Comparison of ENCODE assay signal across 8 cellular contexts in genomic region chr17:81119223-81120148, GRCh38. TPM values are rescaled to one million over a fixed set of nuclear protein-coding genes. Genes with fewer than 3 reads are reported as not detected.
DNase-seq lines count a peak whose midpoint lies in the region; ATAC-seq and TF ChIP-seq lines count a peak whose summit lies in the region.

No MANE protein-coding gene starts in this region.

- peak overlapping the region in 5 of 7 donors; percentile 26 to 88 (median 80) for H3K27ac Mint-ChIP-seq in CD14-positive monocyte
- peak overlapping the region in 1 of 3 experiments; percentile 51 for H3K27ac Mint-ChIP-seq in nephron

- H3K9me3 Mint-ChIP-seq in CD14-positive monocyte (peaks cover 0 to 4% (median 0%) of the 10 kb centered on the region in 7 donors), nephron (no peaks in the 10 kb centered on the region)

- H3K4me3 Mint-ChIP-seq in CD14-positive monocyte (peak overlapping the region in 1 of 2 donors; percentile 52), nephron (peak overlapping the region; percentile 65 to 77 (median 72))

- H3K27me3 Mint-ChIP-seq in CD14-positive monocyte (ENCODE audit: low read depth in 3 of 3): peaks cover 0 to 2% (median 0%) of the 10 kb centered on the region in 3 donors
- no peaks in the 10 kb centered on the region for H3K27me3 Mint-ChIP-seq in nephron (ENCODE audit: low read depth)

- H3K36me3 Mint-ChIP-seq in CD14-positive monocyte: peaks cover 17 to 25% of the 10 kb centered on the region in 2 donors
- no peaks in the 10 kb centered on the region for H3K36me3 Mint-ChIP-seq in nephron (ENCODE audit: low read depth)

- TF ChIP-seq CTCF in CD14-positive monocyte (IDR thresholded peaks at IDR 0.05) (no peak), fibroblast of the aortic adventitia (IDR thresholded peaks at IDR 0.05; ENCODE audit: insufficient read depth, low read length) (peak; percentile 22), nephron (IDR thresholded peaks at IDR 0.05; ENCODE audit: unreplicated experiment in 3 of 3) (no peak)

- peak overlapping the region; percentile 71 for H3K4me3 ChIP-seq in fibroblast of the aortic adventitia (ENCODE audit: low read depth, low read length)

- DNase-seq in CD14-positive monocyte (ENCODE audit: low spot score) (peak; percentile 97), RPMI7951 (ENCODE audit: low read depth) (peak; percentile 81), fibroblast of the aortic adventitia (ENCODE audit: low read depth) (peak; percentile 93), NCI-H2107 treated with DMSO at 0.1 percent for 48 hours (lab: John Stamatoyannopoulos, UW; ENCODE audit: unreplicated experiment) (no peak)
- peak; percentile 59 for DNase-seq in activated effector memory CD4-positive, alpha-beta T cell treated with Interleukin-2 at 50 U/mL for 16 hours
- peak; percentile 72 for DNase-seq in stimulated activated naive CD4-positive, alpha-beta T cell treated with Interleukin-2 at 50 U/mL for 16 hours (lab: John Stamatoyannopoulos, UW)

- intact Hi-C loops in CD14-positive monocyte (cut with micrococcal nuclease): no loop called here

- H3K4me1 Mint-ChIP-seq in CD14-positive monocyte: peaks cover 7% of the 10 kb centered on the region
- peaks cover 5% of the 10 kb centered on the region for H3K4me1 Mint-ChIP-seq in nephron

- peak; percentile 39 for ATAC-seq in HG03432 (IDR thresholded peaks at IDR 0.05; ENCODE audit: unreplicated experiment)

RNA-seq across cellular contexts. Expression of gene PVALEF, which starts 45.8 kb away (rescaled TPM):
- not detected for polyA plus RNA-seq in CD14-positive monocyte
- total RNA-seq in RPMI7951 (2014; rRNA removed; shearing (Covaris generic)): not detected in 2 replicates
- not detected in 2 replicates for total RNA-seq in fibroblast of the aortic adventitia (ENCODE audit: low replicate concordance)

RNA-seq across cellular contexts. Expression of gene AATK, which starts 46.5 kb away (rescaled TPM):
- polyA plus RNA-seq in CD14-positive monocyte: 1 to 10 TPM in 1 of 2 donors, under 1 TPM in 1; 0.93 to 2.0 TPM
- not detected in 2 replicates for total RNA-seq in RPMI7951 (2014; rRNA removed; shearing (Covaris generic))
- total RNA-seq in fibroblast of the aortic adventitia (ENCODE audit: low replicate concordance): 0.16 and 0.18 TPM in 2 replicates
